In the genomic region with DNA sequence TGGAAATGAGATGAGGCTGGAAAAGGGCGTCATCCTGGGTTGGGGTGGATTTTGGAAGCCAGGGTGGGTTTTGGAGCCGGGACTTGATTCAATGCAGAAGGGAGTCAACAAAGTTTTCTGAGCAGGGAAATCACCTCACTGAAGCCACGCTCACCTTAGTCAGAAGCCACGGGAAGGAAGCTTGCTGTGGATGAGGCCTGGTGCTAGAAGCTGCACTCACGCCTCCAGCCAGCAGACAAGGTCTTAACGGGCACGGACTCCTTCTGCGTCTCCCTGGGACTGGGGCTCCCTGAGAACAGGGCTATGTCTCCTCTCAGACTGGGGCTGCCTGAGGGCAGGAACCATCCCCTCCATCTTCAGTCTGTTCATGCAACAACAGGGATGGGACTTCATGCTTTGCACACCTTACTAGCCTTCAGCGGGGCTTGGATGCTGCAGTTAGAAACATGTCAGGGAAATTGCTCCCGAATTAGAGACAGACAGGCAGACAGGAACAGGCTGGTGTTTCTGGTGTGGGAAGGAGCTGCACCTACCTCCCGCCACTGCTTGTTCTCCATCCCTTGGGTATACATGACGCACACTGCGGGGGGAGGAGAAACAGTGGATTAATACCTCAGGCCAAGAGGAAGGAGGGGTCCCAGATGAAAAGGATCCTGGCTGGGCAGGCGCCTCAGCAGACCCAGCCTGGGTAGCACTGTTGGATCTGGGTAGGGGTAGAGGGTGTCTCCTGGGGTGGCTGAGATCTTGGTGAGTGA, we compare ENCODE assay signal across 21 cellular contexts. TPM values are rescaled to one million over a fixed set of nuclear protein-coding genes. Genes with fewer than 3 reads are reported as not detected.
DNase-seq lines count a peak whose midpoint lies in the region; ATAC-seq, FAIRE-seq and TF ChIP-seq lines count a peak whose summit lies in the region.
"Had no signal": no experiment of that assay in that cellular context is flagged by ENCODE, and none has a peak within 500 bp of the region (broad histone marks: within the 10 kb centered on the region; RNA-seq: fewer than 3 reads in every experiment).

No MANE protein-coding gene starts in this region.

- H3K4ac ChIP-seq in trophoblast cell (ENCODE audit: low read depth, low read length): no peak overlapping the region

- TF ChIP-seq CTCF in endothelial cell of umbilical vein (IDR thresholded peaks at IDR 0.05; ENCODE audit: extremely low read depth in 1 of 2, insufficient read depth in 1 of 2, low read depth in 1 of 2, low read length in 2 of 2): no peak

- peak overlapping the region; percentile 58 for H4K8ac ChIP-seq in trophoblast cell (ENCODE audit: low read depth, low read length)

- CTCF ChIA-PET in activated naive CD4-positive, alpha-beta T cell treated with anti-CD3 and anti-CD28 coated beads for 36 hours (lab: Charles Lee): no interaction called here
- CTCF ChIA-PET in endothelial cell of umbilical vein (lab: Charles Lee): interaction anchor here (1.0 to 4.9 kb wide), 3 partner anchors 10 to 29 kb away, joined by 3 to 41 read pairs (median 6); no protein-coding TSS in a partner anchor

- peak overlapping the region; percentile 37 for H3K14ac ChIP-seq in trophoblast cell (ENCODE audit: low read length)

- H3K9ac ChIP-seq in NT2/D1 (ENCODE audit: insufficient read length, low read depth): peak overlapping the region; percentile 36
- H3K9ac ChIP-seq in endothelial cell of umbilical vein (replicated peaks; ENCODE audit: extremely low read depth, insufficient read depth, low read length): peak overlapping the region; percentile 70
- no peak overlapping the region for H3K9ac ChIP-seq in trophoblast cell (ENCODE audit: low read length)
- H3K9ac ChIP-seq: SK-N-SH had no signal

- peaks cover 3% of the 10 kb centered on the region for H3K79me2 ChIP-seq in endothelial cell of umbilical vein (ENCODE audit: control insufficient read depth, insufficient read depth, low read length)
- peaks cover 1% of the 10 kb centered on the region for H3K79me2 ChIP-seq in trophoblast cell (ENCODE audit: control insufficient read depth, insufficient read depth, low read length, poor library complexity)

- no peak overlapping the region for H3K23ac ChIP-seq in trophoblast cell (ENCODE audit: low read length)

- no peak overlapping the region for H3K4me3 ChIP-seq in NT2/D1 (ENCODE audit: insufficient read length, low read depth)
- no peak overlapping the region for H3K4me3 ChIP-seq in endothelial cell of umbilical vein (replicated peaks in 1 of 3; ENCODE audit: insufficient read depth in 1 of 3, low read depth in 1 of 3, low read length in 3 of 3)
- no peak overlapping the region for H3K4me3 ChIP-seq in trophoblast cell (ENCODE audit: low read depth, low read length)
- H3K4me3 ChIP-seq: dorsolateral prefrontal cortex, transverse colon had no signal

- H3K36me3 ChIP-seq in NT2/D1 (ENCODE audit: insufficient read depth, insufficient read length, low read length): no peaks in the 10 kb centered on the region
- peaks cover 6 to 13% of the 10 kb centered on the region in 2 experiments for H3K36me3 ChIP-seq in endothelial cell of umbilical vein (ENCODE audit: control insufficient read depth in 2 of 2, extremely low read depth in 1 of 2, insufficient read depth in 2 of 2, low read length in 2 of 2)
- H3K36me3 ChIP-seq in trophoblast cell (ENCODE audit: control insufficient read depth in 1 of 2, insufficient read depth in 2 of 2, low read length in 2 of 2): no peaks in the 10 kb centered on the region
- H3K36me3 ChIP-seq: transverse colon had no signal

- no peaks in the 10 kb centered on the region for H4K20me1 ChIP-seq in endothelial cell of umbilical vein (replicated peaks; ENCODE audit: control insufficient read depth, extremely low read depth, insufficient read depth, low read length)

- H3K4me1 Mint-ChIP-seq in activated naive CD4-positive, alpha-beta T cell treated with anti-CD3 and anti-CD28 coated beads for 36 hours (ENCODE audit: low read depth): no peaks in the 10 kb centered on the region
- H3K4me1 Mint-ChIP-seq: CD4-positive, CD25-positive, alpha-beta regulatory T cell had no signal

- no CpG with 5 or more reads among the region's 14 CpGs for whole genome bisulfite sequencing in trophoblast cell (ENCODE audit: extremely low coverage, insufficient coverage, insufficient read length)

- H3K27ac ChIP-seq in endothelial cell of umbilical vein (ENCODE audit: insufficient read depth, low read depth, low read length) (peak overlapping the region; percentile 100), trophoblast cell (ENCODE audit: low read depth, low read length) (peak overlapping the region; percentile 6)
- H3K27ac ChIP-seq: transverse colon had no signal

- H3K27me3 ChIP-seq in NT2/D1 (ENCODE audit: insufficient read depth, insufficient read length) (no peaks in the 10 kb centered on the region), endothelial cell of umbilical vein (ENCODE audit: control insufficient read depth in 2 of 2, insufficient read depth in 2 of 2, low read length in 2 of 2) (no peaks in the 10 kb centered on the region), trophoblast cell (ENCODE audit: insufficient read depth, low read length) (no peaks in the 10 kb centered on the region)
- H3K27me3 ChIP-seq: dorsolateral prefrontal cortex, transverse colon had no signal

- H3K4me3 Mint-ChIP-seq in activated naive CD4-positive, alpha-beta T cell treated with anti-CD3 and anti-CD28 coated beads for 36 hours: no peak overlapping the region
- H3K4me3 Mint-ChIP-seq: CD4-positive, CD25-positive, alpha-beta regulatory T cell; natural killer cell treated with Interleukin-12 subunit alpha and Interleukin-12 subunit beta and Interleukin-15 and Interleukin-18, amount 100 ng/mL, for 72 hours had no signal

- intact Hi-C loops in activated naive CD4-positive, alpha-beta T cell treated with anti-CD3 and anti-CD28 coated beads for 36 hours (cut with micrococcal nuclease): no loop called here
- intact Hi-C loops in endothelial cell of umbilical vein (cut with micrococcal nuclease) (loop anchor here (2.0 kb wide), 1 partner anchor 55 kb away; no protein-coding TSS in a partner anchor), sciatic nerve (cut with DNase I) (no loop called here)

- H3K79me1 ChIP-seq in trophoblast cell (ENCODE audit: low read length): peaks cover 17% of the 10 kb centered on the region

- no peak for ATAC-seq in GM18520 (IDR thresholded peaks at IDR 0.05; ENCODE audit: unreplicated experiment)
- no peak for ATAC-seq in sciatic nerve
- ATAC-seq: Panc1 had no signal

- peak overlapping the region; percentile 41 for H4K91ac ChIP-seq in trophoblast cell (ENCODE audit: low read depth, low read length)

- peak overlapping the region; percentile 10 for H2BK120ac ChIP-seq in trophoblast cell (ENCODE audit: insufficient read depth, low read length, poor library complexity)

- no peak for TF ChIP-seq POLR2A in endothelial cell of umbilical vein (IDR thresholded peaks at IDR 0.05; ENCODE audit: low read depth, low read length)

- H2AK5ac ChIP-seq in trophoblast cell (ENCODE audit: low read length): no peak overlapping the region

- H3K9me3 Mint-ChIP-seq in activated naive CD4-positive, alpha-beta T cell treated with anti-CD3 and anti-CD28 coated beads for 36 hours: no peaks in the 10 kb centered on the region
- H3K9me3 Mint-ChIP-seq: CD4-positive, CD25-positive, alpha-beta regulatory T cell; natural killer cell treated with Interleukin-12 subunit alpha and Interleukin-12 subunit beta and Interleukin-15 and Interleukin-18, amount 100 ng/mL, for 72 hours had no signal

- no peak overlapping the region for H3K4me2 ChIP-seq in endothelial cell of umbilical vein (ENCODE audit: insufficient read depth, low read length)
- H3K4me2 ChIP-seq in trophoblast cell (ENCODE audit: low read length): no peak overlapping the region
- H3K4me2 ChIP-seq: SK-N-SH had no signal

- peaks cover 3% of the 10 kb centered on the region for H3K27me3 Mint-ChIP-seq in activated naive CD4-positive, alpha-beta T cell treated with anti-CD3 and anti-CD28 coated beads for 36 hours (ENCODE audit: low read depth)

- H2AFZ ChIP-seq in endothelial cell of umbilical vein (ENCODE audit: low read depth, low read length) (no peak overlapping the region), trophoblast cell (ENCODE audit: insufficient read depth, low read length, poor library complexity) (peak overlapping the region; percentile 31)

- H3K4me1 ChIP-seq in NT2/D1 (ENCODE audit: insufficient read depth, insufficient read length) (peaks cover 24% of the 10 kb centered on the region), endothelial cell of umbilical vein (ENCODE audit: control insufficient read depth, extremely low read depth, insufficient read depth, low read length) (peaks cover 64% of the 10 kb centered on the region), trophoblast cell (ENCODE audit: control insufficient read depth in 1 of 2, insufficient read depth in 2 of 2, low read length in 2 of 2) (peaks cover 43 to 53% of the 10 kb centered on the region in 2 experiments)
- H3K4me1 ChIP-seq: transverse colon had no signal

- H2BK12ac ChIP-seq in trophoblast cell (ENCODE audit: low read length): peak overlapping the region; percentile 75

- DNase-seq in activated naive CD4-positive, alpha-beta T cell treated with anti-CD3 and anti-CD28 coated beads for 36 hours: peak; percentile 11
- DNase-seq in activated naive CD4-positive, alpha-beta T cell (lab: John Stamatoyannopoulos, UW): no peak
- no peak for DNase-seq in NT2/D1 (ENCODE audit: low read depth, low spot score)
- DNase-seq in endothelial cell of umbilical vein (ENCODE audit: low read depth, low spot score): no peak
- no peak for DNase-seq in trophoblast cell
- DNase-seq in NCI-H524 treated with DMSO at 0.1 percent for 48 hours (lab: John Stamatoyannopoulos, UW): no peak
- DNase-seq in sciatic nerve (ENCODE audit: low spot score): no peak
- DNase-seq: activated T-cell treated with anti-CD3 and anti-CD28 coated beads, Interleukin-2, amount 50 U/mL, for 1 hour; DMS53; NCI-H2171; NCI-H774; SK-N-SH; stimulated activated naive CD4-positive, alpha-beta T cell treated with Interleukin-2 at 50 U/mL for 16 hours; T1000; transverse colon had no signal

- H2BK5ac ChIP-seq in trophoblast cell (ENCODE audit: low read depth, low read length, poor library complexity): no peak overlapping the region

- H3K27ac Mint-ChIP-seq in activated naive CD4-positive, alpha-beta T cell treated with anti-CD3 and anti-CD28 coated beads for 36 hours: no peak overlapping the region

- H4K12ac ChIP-seq in trophoblast cell (ENCODE audit: low read depth, low read length): no peak overlapping the region

- peak overlapping the region; percentile 19 for H3K18ac ChIP-seq in trophoblast cell (ENCODE audit: low read length)

- no peaks in the 10 kb centered on the region for H3K36me3 Mint-ChIP-seq in activated naive CD4-positive, alpha-beta T cell treated with anti-CD3 and anti-CD28 coated beads for 36 hours (ENCODE audit: low read depth)
- H3K36me3 Mint-ChIP-seq: CD4-positive, CD25-positive, alpha-beta regulatory T cell; natural killer cell treated with Interleukin-12 subunit alpha and Interleukin-12 subunit beta and Interleukin-15 and Interleukin-18, amount 100 ng/mL, for 72 hours had no signal

- dilution Hi-C loops in endothelial cell of umbilical vein (cut with MboI; ENCODE audit: extremely low pct_ligation_motif_present, low sequenced_read_pairs): no loop called here

- no peaks in the 10 kb centered on the region for H3K9me1 ChIP-seq in endothelial cell of umbilical vein (replicated peaks; ENCODE audit: control insufficient read depth, extremely low read depth, insufficient read depth, low read length)

- POLR2A ChIA-PET in endothelial cell of umbilical vein (lab: Charles Lee): no interaction called here

- no peaks in the 10 kb centered on the region for H3K9me3 ChIP-seq in NT2/D1 (ENCODE audit: insufficient read depth, low read length)
- no peaks in the 10 kb centered on the region for H3K9me3 ChIP-seq in endothelial cell of umbilical vein (replicated peaks; ENCODE audit: control insufficient read depth, insufficient read depth, low read length)
- peaks cover 4% of the 10 kb centered on the region for H3K9me3 ChIP-seq in trophoblast cell (ENCODE audit: insufficient read depth, low read depth, low read length)
- H3K9me3 ChIP-seq: SK-N-SH, transverse colon had no signal

- no TSS peak for BruUV-seq in endothelial cell of umbilical vein (replicated peaks; lab: Mats Ljungman, UMichigan)

- no peak for FAIRE-seq in endothelial cell of umbilical vein (lab: Jason Lieb, UNC)
- FAIRE-seq: GM12892 had no signal

RNA-seq across cellular contexts. Expression of gene CPNE5, which starts 17.5 kb away (rescaled TPM):
- total RNA-seq in activated naive CD4-positive, alpha-beta T cell treated with anti-CD3 and anti-CD28 coated beads for 36 hours: 1 to 10 TPM; 1.2 to 1.7 TPM
- total RNA-seq in endothelial cell of umbilical vein (18.8 and 32.1 TPM in 2 replicates), sciatic nerve (6.9 TPM)
- 49.4 and 55.8 TPM in 2 replicates for polyA plus RNA-seq in endothelial cell of umbilical vein
- polyA plus RNA-seq in endothelial cell of umbilical vein (2011; cell fraction: cytosol; rRNA removed): 20.9 and 29.8 TPM in 2 replicates
- 81.7 and 123 TPM in 2 replicates for polyA plus RNA-seq in endothelial cell of umbilical vein (2011; cell fraction: nucleus; rRNA removed)
- polyA plus RNA-seq in endothelial cell of umbilical vein (2012): 20.1 and 32.6 TPM in 2 replicates
- 54.3 and 55.2 TPM in 2 replicates for polyA minus RNA-seq in endothelial cell of umbilical vein
- not detected for polyA minus RNA-seq in endothelial cell of umbilical vein (2011; cell fraction: cytosol; rRNA and poly(A)+ RNA removed)
- polyA minus RNA-seq in endothelial cell of umbilical vein (2011; cell fraction: nucleus; rRNA and poly(A)+ RNA removed): 41.6 and 53.7 TPM in 2 replicates
- polyA plus RNA-seq in trophoblast cell (2013): 1.1 and 1.2 TPM in 2 replicates

RNA-seq across cellular contexts. Expression of gene PPIL1, which starts 52.8 kb away (rescaled TPM):
- 10 to 100 TPM; 42.8 to 44.0 TPM for total RNA-seq in activated naive CD4-positive, alpha-beta T cell treated with anti-CD3 and anti-CD28 coated beads for 36 hours
- total RNA-seq in endothelial cell of umbilical vein (33.8 and 35.6 TPM in 2 replicates), sciatic nerve (12.7 TPM)
- polyA plus RNA-seq in endothelial cell of umbilical vein: 28.6 and 30.8 TPM in 2 replicates
- polyA plus RNA-seq in endothelial cell of umbilical vein (2011; cell fraction: cytosol; rRNA removed): 30.4 and 31.2 TPM in 2 replicates
- polyA plus RNA-seq in endothelial cell of umbilical vein (2011; cell fraction: nucleus; rRNA removed): 10.4 and 10.9 TPM in 2 replicates
- 29.3 and 45.8 TPM in 2 replicates for polyA plus RNA-seq in endothelial cell of umbilical vein (2012)
- 38.5 and 46.8 TPM in 2 replicates for polyA minus RNA-seq in endothelial cell of umbilical vein
- polyA minus RNA-seq in endothelial cell of umbilical vein (2011; cell fraction: cytosol; rRNA and poly(A)+ RNA removed): 28.0 TPM
- 7.9 and 10.5 TPM in 2 replicates for polyA minus RNA-seq in endothelial cell of umbilical vein (2011; cell fraction: nucleus; rRNA and poly(A)+ RNA removed)
- 32.6 and 33.1 TPM in 2 replicates for polyA plus RNA-seq in trophoblast cell (2013)
